Comparison of ENCODE assay signal across 8 cellular contexts in genomic region chr7:111486472-111487142, GRCh38.
A peak's percentile ranks its signal among the peaks of the same experiment; 100 is the strongest.
DNase-seq lines count a peak whose midpoint lies in the region; ATAC-seq, FAIRE-seq and TF ChIP-seq lines count a peak whose summit lies in the region.

No MANE protein-coding gene starts in this region.

- ATAC-seq in GM18508 (IDR thresholded peaks at IDR 0.05; ENCODE audit: insufficient read depth, unreplicated experiment): peak; percentile 60
- peak; percentile 84 for ATAC-seq in HG03565 (IDR thresholded peaks at IDR 0.05; ENCODE audit: unreplicated experiment)
- peak; percentile 46 for ATAC-seq in HepG2
- ATAC-seq in GM19328 (IDR thresholded peaks at IDR 0.05; ENCODE audit: unreplicated experiment): no peak
- no peak for ATAC-seq in aorta (ENCODE audit: low FRiP score)

- H3K4me3 ChIP-seq in BJ (ENCODE audit: low read depth, low read length) (no peak overlapping the region), bronchial epithelial cell (ENCODE audit: low read depth, low read length) (no peak overlapping the region), HepG2 (replicated peaks in 1 of 3; ENCODE audit: insufficient read depth in 1 of 3, low read depth in 2 of 3, low read length in 3 of 3) (no peak overlapping the region), aorta (ENCODE audit: low read length in 2 of 2) (no peak overlapping the region)

- intact Hi-C loops in HepG2 (cut with micrococcal nuclease; ENCODE audit: unreplicated experiment) (loop anchor here (1.0 to 10.0 kb wide), 4 partner anchors 173 to 1392 kb away; no protein-coding TSS in a partner anchor), aorta (cut with DNase I) (loop anchor here (5.0 kb wide), 3 partner anchors 334 to 399 kb away; partner anchors contain the start of gene LRRN3 (in 1 of the 2))

- no peaks in the 10 kb centered on the region for H3K36me3 ChIP-seq in BJ (ENCODE audit: control insufficient read depth, insufficient read depth, low read length)
- no peaks in the 10 kb centered on the region for H3K36me3 ChIP-seq in bronchial epithelial cell (ENCODE audit: control insufficient read depth, insufficient read depth, low read length)
- no peaks in the 10 kb centered on the region for H3K36me3 ChIP-seq in HepG2 (replicated peaks in 1 of 2; ENCODE audit: control insufficient read depth in 1 of 2, insufficient read depth in 2 of 2, low read length in 2 of 2)
- no peaks in the 10 kb centered on the region for H3K36me3 ChIP-seq in aorta (ENCODE audit: control insufficient read depth in 1 of 2, insufficient read depth in 2 of 2, low read length in 1 of 2)

- H3K9me3 ChIP-seq in HepG2 (ENCODE audit: low read length) (no peaks in the 10 kb centered on the region), aorta (ENCODE audit: control insufficient read depth, low read length) (no peaks in the 10 kb centered on the region)

- DNase-seq in BJ (ENCODE audit: low read depth) (peak; percentile 19), NCI-H748 (lab: John Stamatoyannopoulos, UW; ENCODE audit: unreplicated experiment) (peak; percentile 79), bronchial epithelial cell (ENCODE audit: low read depth) (peak; percentile 54), HepG2 (ENCODE audit: low spot score) (peak; percentile 41), aorta (no peak)

- H4K20me1 ChIP-seq in HepG2 (ENCODE audit: insufficient read depth, low read length): no peaks in the 10 kb centered on the region

- no peak overlapping the region for H2AFZ ChIP-seq in HepG2 (ENCODE audit: low read length)

- CTCF ChIA-PET in BJ (lab: Yijun Ruan, JAX) (no interaction called here), HepG2 (lab: Yijun Ruan, JAX; ENCODE audit: low intra/inter-chr PET ratio, low total read pairs) (interaction anchor here (0.9 to 1.4 kb wide), 3 partner anchors 249 to 1396 kb away, joined by 4 to 11 read pairs (median 4); no protein-coding TSS in a partner anchor)

- TF ChIP-seq CTCF in BJ (IDR thresholded peaks at IDR 0.05; ENCODE audit: insufficient read depth, low read depth, low read length) (peak; percentile 72), bronchial epithelial cell (IDR thresholded peaks at IDR 0.05; ENCODE audit: insufficient read depth, low read length, severe bottlenecking) (peak; percentile 44), HepG2 (CRISPR knock-in tag; IDR thresholded peaks at IDR 0.05) (peak; percentile 73)

- H3K4me2 ChIP-seq in HepG2 (ENCODE audit: low read depth, low read length): no peak overlapping the region

- H3K4me1 ChIP-seq in HepG2 (ENCODE audit: insufficient read depth, low read length) (no peaks in the 10 kb centered on the region), aorta (ENCODE audit: control insufficient read depth in 1 of 2, insufficient read depth in 2 of 2, low read length in 2 of 2) (no peaks in the 10 kb centered on the region)

- in situ Hi-C loops in HepG2 (cut with HindIII; ENCODE audit: extremely low pct_ligation_motif_present, low pct_unique_long_range_greater_than_20kb): loop anchor here (5.0 kb wide), 1 partner anchor 394 kb away; the partner anchor contains the start of gene LRRN3

- POLR2A ChIA-PET in BJ (lab: Charles Lee) (no interaction called here), HepG2 (lab: Yijun Ruan, JAX) (no interaction called here)

- H3K27ac ChIP-seq in HepG2 (ENCODE audit: extremely low read length, insufficient read depth, low read length): no peak overlapping the region
- no peak overlapping the region for H3K27ac ChIP-seq in aorta (ENCODE audit: low read depth in 1 of 2, low read length in 2 of 2)

- no peak for TF ChIP-seq POLR2A in HepG2 (IDR thresholded peaks at IDR 0.05; ENCODE audit: insufficient read depth in 1 of 2, low read depth in 2 of 2, low read length in 2 of 2)

- no peaks in the 10 kb centered on the region for H3K27me3 ChIP-seq in BJ (ENCODE audit: control insufficient read depth, insufficient read depth, low read length)
- no peaks in the 10 kb centered on the region for H3K27me3 ChIP-seq in bronchial epithelial cell (ENCODE audit: control insufficient read depth, insufficient read depth, low read length)
- no peaks in the 10 kb centered on the region for H3K27me3 ChIP-seq in HepG2 (ENCODE audit: control insufficient read depth in 1 of 2, insufficient read depth in 2 of 2, low read length in 2 of 2)
- no peaks in the 10 kb centered on the region for H3K27me3 ChIP-seq in aorta (ENCODE audit: control insufficient read depth in 1 of 2, insufficient read depth in 2 of 2, low read length in 1 of 2)

- TF ChIP-seq RAD21 in HepG2 (CRISPR knock-in tag; IDR thresholded peaks at IDR 0.05): peak; percentile 39; the same call in 1 of the 2 replicates

- H3K9ac ChIP-seq in HepG2 (ENCODE audit: insufficient read depth, low read depth, low read length): no peak overlapping the region

- no TSS peak for BruUV-seq in HepG2 (replicated peaks; lab: Mats Ljungman, UMichigan)

- FAIRE-seq in bronchial epithelial cell (lab: Jason Lieb, UNC): no peak
- peak; percentile 88 for FAIRE-seq in HepG2 (lab: Jason Lieb, UNC)

- no peaks in the 10 kb centered on the region for H3K79me2 ChIP-seq in HepG2 (ENCODE audit: insufficient read depth, low read length)

- TF ChIP-seq EP300 in HepG2 (IDR thresholded peaks at IDR 0.05; ENCODE audit: low read depth in 2 of 2, low read length in 2 of 2) (no peak), HepG2 (CRISPR knock-in tag; IDR thresholded peaks at IDR 0.05; ENCODE audit: borderline replicate concordance) (no peak)

TF ChIP-seq in HepG2, 621 proteins besides CTCF, POLR2A, EP300 and RAD21:
- TF ChIP-seq ZNF782 (CRISPR knock-in tag; IDR thresholded peaks at IDR 0.05; ENCODE audit: borderline replicate concordance) (no peak), ZBTB26 (CRISPR knock-in tag; IDR thresholded peaks at IDR 0.05; ENCODE audit: borderline replicate concordance) (no peak), SMC3 (IDR thresholded peaks at IDR 0.05; ENCODE audit: low read length) (peak; percentile 74), MAFK (conservative IDR thresholded peaks at IDR 0.05 in 1 of 2, IDR thresholded peaks at IDR 0.05 in 1 of 2; ENCODE audit: low read length in 2 of 2) (peak in 1 of 2 experiments; percentile 45; a peak in 1 of 4 replicates), ARID3A (IDR thresholded peaks at IDR 0.05; ENCODE audit: low read depth, low read length) (0 out of 2 replicates have a peak, but pooled peaks have one; percentile 21), STAG1 (CRISPR knock-in tag; IDR thresholded peaks at IDR 0.05) (peak; percentile 78)

Comparison
In these comparisons a context has a peak if more than half of its experiments do, and no peak if none do; other contexts are left out.
1. DNase-seq: peak in BJ (single experiment), NCI-H748 (single experiment), bronchial epithelial cell (single experiment) and HepG2 (single experiment); none in aorta (0 of 2).
2. ATAC-seq: peak in GM18508 (single experiment), HG03565 (single experiment) and HepG2 (single experiment); none in GM19328 (single experiment) and aorta (single experiment).
3. Peak in every context shown above with its lines, with median percentiles within 50 percentile points of each other: CTCF ChIP-seq.